Comparison of ENCODE assay signal across 1 cellular context in genomic region chr5:157710887-157711286, GRCh38.
A peak's percentile ranks its signal among the peaks of the same experiment; 100 is the strongest.
TF ChIP-seq lines count a peak whose summit lies in the region.

No MANE protein-coding gene starts in this region.

TF ChIP-seq in SK-N-SH, 30 proteins besides CTCF, POLR2A, EP300 and RAD21 (continued from another document):
- TF ChIP-seq GABPA (IDR thresholded peaks at IDR 0.05; ENCODE audit: low read depth) (no peak), EZH2phosphoT487 (IDR thresholded peaks at IDR 0.05; ENCODE audit: borderline replicate concordance, low read depth) (no peak), TCF12 (IDR thresholded peaks at IDR 0.05) (peak; percentile 39; the same call in 1 of the 2 replicates), FOSL2 (IDR thresholded peaks at IDR 0.05; ENCODE audit: borderline replicate concordance, low read depth) (peak; percentile 51; the same call in 1 of the 2 replicates), IRF3 (IDR thresholded peaks at IDR 0.05; ENCODE audit: low read depth, low read length) (no peak), TEAD4 (IDR thresholded peaks at IDR 0.05; ENCODE audit: borderline replicate concordance, insufficient read depth) (peak; percentile 76)
